23 cellular contexts compared by ENCODE assay signal in genomic region chr15:100256096-100256984, GRCh38.
DNase-seq lines count a peak whose midpoint lies in the region; ATAC-seq, FAIRE-seq and TF ChIP-seq lines count a peak whose summit lies in the region.
"Had no signal": no experiment of that assay in that cellular context is flagged by ENCODE, and none has a peak within 500 bp of the region (broad histone marks: within the 10 kb centered on the region; RNA-seq: fewer than 3 reads in every experiment).

No MANE protein-coding gene starts in this region.

- H3K36me3 ChIP-seq in bronchial epithelial cell (ENCODE audit: control insufficient read depth, insufficient read depth, low read length): no peaks in the 10 kb centered on the region
- H3K36me3 ChIP-seq: BLaER1 treated with 17β-estradiol and CSF1 and Interleukin-3, amounts not matched to agents 10 nM and 100 nM had no signal

- DNase-seq in activated CD8-positive, alpha-beta memory T cell treated with anti-CD3 and anti-CD28 coated beads for 24 hours: peak; percentile 43
- no peak for DNase-seq in activated CD8-positive, alpha-beta memory T cell treated with anti-CD3 and anti-CD28 coated beads, Interleukin-2, amount 50 U/mL, for 4 hours
- DNase-seq in H9 (peak; percentile 5), bronchial epithelial cell (ENCODE audit: low read depth) (no peak), posterior vena cava (ENCODE audit: low spot score) (peak; percentile 57), T-helper 2 cell (no peak), SIG-M5 treated with dmso at 0.1 percent for 504 hours (lab: John Stamatoyannopoulos, UW; ENCODE audit: unreplicated experiment) (no peak)
- DNase-seq: CD4-positive, alpha-beta memory T cell; GDM1; Karpas-422; NCI-H1417; NCI-H1694 treated with DMSO at 0.1 percent for 48 hours; NCI-H2081 treated with DMSO at 0.1 percent for 48 hours; NCI-H2171 treated with DMSO at 0.1 percent for 48 hours; NCI-H524 treated with DMSO at 0.1 percent for 48 hours; NCI-H82 had no signal

- H3K56ac ChIP-seq in H9 (ENCODE audit: insufficient read length, low read depth, low read length): no peak overlapping the region

- no peak overlapping the region for H3T11ph ChIP-seq in H9 (ENCODE audit: low read length)

- H3K79me1 ChIP-seq in H9 (ENCODE audit: insufficient read depth, low read depth, low read length, poor library complexity, severe bottlenecking): no peaks in the 10 kb centered on the region

- no peak overlapping the region for H3K9ac ChIP-seq in H9 (ENCODE audit: extremely low read depth, insufficient read length, low read length)
- H3K9ac ChIP-seq: BLaER1 treated with 17β-estradiol and CSF1 and Interleukin-3, amounts not matched to agents 10 nM and 100 nM had no signal

- intact Hi-C loops in posterior vena cava (cut with DNase I): no loop called here

- H3K18ac ChIP-seq in H9 (ENCODE audit: insufficient read length, low read depth, low read length): no peak overlapping the region

- H3K14ac ChIP-seq in H9 (ENCODE audit: insufficient read depth, low read length): no peak overlapping the region

- H3K4me3 ChIP-seq in bronchial epithelial cell (ENCODE audit: low read depth, low read length): no peak overlapping the region
- H3K4me3 ChIP-seq: BLaER1 treated with 17β-estradiol and CSF1 and Interleukin-3, amounts not matched to agents 10 nM and 100 nM had no signal

- peaks cover 8 to 19% of the 10 kb centered on the region in 2 experiments; a peak in 4 of 5 replicates for H3K9me3 Mint-ChIP-seq in H9
- H3K9me3 Mint-ChIP-seq: IgD-negative memory B cell had no signal

- H2BK12ac ChIP-seq in H9 (ENCODE audit: insufficient read length, low read depth, low read length): no peak overlapping the region

- no peak overlapping the region for H2AFZ ChIP-seq in H9 (ENCODE audit: low read length)

- H2BK20ac ChIP-seq in H9 (ENCODE audit: low read depth, low read length, poor library complexity, severe bottlenecking): no peak overlapping the region

- H3K36me3 Mint-ChIP-seq in H9 (ENCODE audit: insufficient read depth in 1 of 3, low read depth in 3 of 3): peaks cover 9 to 17% (median 10%) of the 10 kb centered on the region in 3 experiments
- H3K36me3 Mint-ChIP-seq: IgD-negative memory B cell had no signal

- no peak overlapping the region for H3K4me2 ChIP-seq in H9 (ENCODE audit: insufficient read depth, insufficient read length, low read length)
- H3K4me2 ChIP-seq: BLaER1 treated with 17β-estradiol and CSF1 and Interleukin-3, amounts not matched to agents 10 nM and 100 nM had no signal

- no peaks in the 10 kb centered on the region for H3K23me2 ChIP-seq in H9 (ENCODE audit: insufficient read length, low read depth, low read length, poor library complexity, severe bottlenecking)

- H3K4ac ChIP-seq in H9 (ENCODE audit: low read depth, low read length): no peak overlapping the region

- no peak for ATAC-seq in activated CD4-positive, CD25-positive, alpha-beta regulatory T cell treated with anti-CD3 and anti-CD28 coated beads, Interleukin-2, amount 50 U/mL, for 24 hours
- ATAC-seq: Panc1 had no signal

- no peak overlapping the region for H3K4me3 Mint-ChIP-seq in H9
- H3K4me3 Mint-ChIP-seq: CD4-positive, alpha-beta memory T cell; IgD-negative memory B cell had no signal

- H3K27ac ChIP-seq in H9 (ENCODE audit: insufficient read length, low read depth, low read length): no peak overlapping the region
- H3K27ac ChIP-seq: 22Rv1; BLaER1 treated with 17β-estradiol and CSF1 and Interleukin-3, amounts not matched to agents 10 nM and 100 nM had no signal

- TF ChIP-seq CTCF in H9 (conservative IDR thresholded peaks at IDR 0.05) (no peak), bronchial epithelial cell (IDR thresholded peaks at IDR 0.05; ENCODE audit: insufficient read depth, low read length, severe bottlenecking) (no peak)

- FAIRE-seq in bronchial epithelial cell (lab: Jason Lieb, UNC): peak; percentile 23
- FAIRE-seq: GM18507, H1 had no signal

- H2BK5ac ChIP-seq in H9 (ENCODE audit: insufficient read length, low read length): no peak overlapping the region

- H4K91ac ChIP-seq in H9 (ENCODE audit: insufficient read length, low read depth, low read length): no peak overlapping the region

- no peaks in the 10 kb centered on the region for H4K20me1 ChIP-seq in H9 (ENCODE audit: control insufficient read depth, insufficient read depth, insufficient read length)
- H4K20me1 ChIP-seq: BLaER1 treated with 17β-estradiol and CSF1 and Interleukin-3, amounts not matched to agents 10 nM and 100 nM had no signal

- no peaks in the 10 kb centered on the region for H3K9me3 ChIP-seq in H9 (ENCODE audit: control insufficient read depth, low read depth, low read length)

- no peak overlapping the region for H2AK5ac ChIP-seq in H9 (ENCODE audit: insufficient read length, low read length)

- H3K4me1 ChIP-seq in H9 (ENCODE audit: insufficient read depth, low read length): no peaks in the 10 kb centered on the region

- no peak overlapping the region for H2BK15ac ChIP-seq in H9 (ENCODE audit: low read depth, low read length)

- no CpG with 5 or more reads among the region's 20 CpGs for WGBS in H9 (ENCODE audit: extremely low coverage, insufficient read length, low lambda C conversion rate)

- no peaks in the 10 kb centered on the region for H3K4me1 Mint-ChIP-seq in H9
- H3K4me1 Mint-ChIP-seq: CD4-positive, alpha-beta memory T cell; IgD-negative memory B cell had no signal

- H3K79me2 ChIP-seq in H9 (ENCODE audit: insufficient read depth, low read length): no peaks in the 10 kb centered on the region

- H3K27me3 ChIP-seq in H9 (ENCODE audit: insufficient read depth, low read length) (no peaks in the 10 kb centered on the region), bronchial epithelial cell (ENCODE audit: control insufficient read depth, insufficient read depth, low read length) (no peaks in the 10 kb centered on the region)
- H3K27me3 ChIP-seq: BLaER1 treated with 17β-estradiol and CSF1 and Interleukin-3, amounts not matched to agents 10 nM and 100 nM had no signal

- H4K8ac ChIP-seq in H9 (replicated peaks; ENCODE audit: insufficient read length, low read depth, low read length): no peak overlapping the region

- H3K23ac ChIP-seq in H9 (ENCODE audit: insufficient read length, low read depth, low read length): no peak overlapping the region

- H3K27ac Mint-ChIP-seq in H9: no peak overlapping the region
- H3K27ac Mint-ChIP-seq: IgD-negative memory B cell had no signal

- no peak overlapping the region for H4K5ac ChIP-seq in H9 (ENCODE audit: insufficient read length, low read depth, low read length)

- H2BK120ac ChIP-seq in H9 (ENCODE audit: low read depth, low read length, poor library complexity, severe bottlenecking): no peak overlapping the region

- no peaks in the 10 kb centered on the region; the same call in 1 of the 2 replicates for H3K27me3 Mint-ChIP-seq in H9 (ENCODE audit: low read depth)
- H3K27me3 Mint-ChIP-seq: CD4-positive, alpha-beta memory T cell had no signal

Comparison
In these comparisons a context has a peak if more than half of its experiments do, and no peak if none do; other contexts are left out.
1. DNase-seq: peak in activated CD8-positive, alpha-beta memory T cell treated with anti-CD3 and anti-CD28 coated beads for 24 hours (single experiment), H9 (single experiment) and posterior vena cava (single experiment); none in activated CD8-positive, alpha-beta memory T cell treated with anti-CD3 and anti-CD28 coated beads, Interleukin-2, amount 50 U/mL, for 4 hours (single experiment), bronchial epithelial cell (single experiment), T-helper 2 cell (0 of 5) and SIG-M5 treated with dmso at 0.1 percent for 504 hours (single experiment).